In the genomic region with DNA sequence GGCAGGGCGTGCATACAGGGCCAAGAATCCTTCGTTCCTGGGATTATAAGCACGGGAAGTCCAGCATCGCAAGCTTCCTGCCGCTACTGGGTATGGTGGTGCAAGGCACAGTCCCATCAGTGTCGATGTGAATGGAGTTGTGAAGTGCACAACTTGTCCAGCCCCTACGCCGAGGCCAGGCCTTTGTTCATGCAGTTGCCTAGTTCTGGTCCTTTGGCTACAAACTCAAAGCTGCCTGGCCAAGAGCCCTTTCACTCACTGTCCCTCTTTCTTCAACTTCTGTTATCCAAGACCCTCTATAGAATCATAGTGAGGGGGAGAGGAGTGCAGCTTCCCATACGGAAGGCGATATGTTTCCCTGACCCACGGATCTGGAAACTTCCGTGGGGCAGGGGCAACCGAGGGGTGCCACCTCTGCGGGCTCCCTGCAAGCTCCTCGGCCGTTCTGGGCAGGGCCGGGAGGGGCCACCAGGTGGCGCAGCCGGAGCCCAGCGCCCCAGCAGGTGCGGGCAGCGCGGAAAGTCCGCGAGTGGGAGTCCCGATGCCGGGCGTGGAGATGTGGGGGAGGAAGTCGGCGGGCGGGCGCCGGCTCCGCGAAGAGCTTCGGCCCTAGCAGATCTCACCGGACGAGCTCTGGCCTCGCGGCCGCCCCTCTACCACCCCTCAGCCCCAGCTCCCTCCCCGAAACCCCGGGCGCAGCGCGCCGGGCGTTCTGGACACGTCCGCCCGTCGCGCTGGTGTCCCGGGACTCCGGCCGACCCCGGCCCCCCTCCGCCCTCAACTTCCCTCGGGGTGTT, we compare ENCODE assay signal across 8 cellular contexts. TPM values are rescaled to one million over a fixed set of nuclear protein-coding genes. Genes with fewer than 3 reads are reported as not detected.
DNase-seq lines count a peak whose midpoint lies in the region; ATAC-seq and TF ChIP-seq lines count a peak whose summit lies in the region.

No MANE protein-coding gene starts in this region.

- no peak for TF ChIP-seq POLR2A in sigmoid colon (IDR thresholded peaks at IDR 0.05)

- H3K9me3 Mint-ChIP-seq in Calu3 (ENCODE audit: low read depth, unreplicated experiment) = no peaks in the 10 kb centered on the region

- H3K27ac ChIP-seq in sigmoid colon = peak overlapping the region in 1 of 4 donors; percentile 10

- H3K4me1 ChIP-seq in sigmoid colon = peaks cover 0 to 15% (median 14%) of the 10 kb centered on the region in 4 donors

- intact Hi-C loops in Calu3 (cut with micrococcal nuclease; ENCODE audit: unreplicated experiment) (loop anchor here (1.0 to 5.0 kb wide), 2 partner anchors 83 to 118 kb away; no protein-coding TSS in a partner anchor), sigmoid colon (cut with DNase I) (loop anchor here (5.0 kb wide), 1 partner anchor 118 kb away; no protein-coding TSS in a partner anchor)

- TF ChIP-seq CTCF in Calu3 (IDR thresholded peaks at IDR 0.05; ENCODE audit: unreplicated experiment) (peak; percentile 63), sigmoid colon (IDR thresholded peaks at IDR 0.05) (peak; percentile 20 to 76 (median 54))

- peak; percentile 56 for ATAC-seq in GM21360 (IDR thresholded peaks at IDR 0.05; ENCODE audit: unreplicated experiment)

- H3K36me3 Mint-ChIP-seq in Calu3 (ENCODE audit: insufficient read depth, unreplicated experiment) = peaks cover 13% of the 10 kb centered on the region

- CTCF ChIA-PET in Calu3 (lab: Charles Lee) = interaction anchor here (0.6 to 1.5 kb wide), 14 partner anchors 8 to 310 kb away, joined by 3 to 20 read pairs (median 4); no protein-coding TSS in a partner anchor

- H3K4me1 Mint-ChIP-seq in Calu3 (ENCODE audit: low read depth, unreplicated experiment) = peaks cover 9% of the 10 kb centered on the region

- 8 to 9% methylated on average over 59 of the region's 59 CpGs for WGBS in sigmoid colon, 2 donors

- no peaks in the 10 kb centered on the region for H3K27me3 Mint-ChIP-seq in Calu3 (ENCODE audit: unreplicated experiment)

- peak; percentile 82 for DNase-seq in Calu3
- DNase-seq in HT1080 (ENCODE audit: low read depth) = peak; percentile 10
- peak; percentile 72 for DNase-seq in T follicular helper cell (ENCODE audit: low read depth)
- DNase-seq in amniotic epithelial cell (ENCODE audit: low read depth) = peak; percentile 42
- peak; percentile 37 to 69 for DNase-seq in hippocampal formation (lab: John Stamatoyannopoulos, UW)
- no peak for DNase-seq in sigmoid colon
- DNase-seq in dedifferentiated amniotic fluid mesenchymal stem cell (ENCODE audit: extremely low spot score) = no peak

- H3K4me3 ChIP-seq in sigmoid colon = peak overlapping the region; percentile 33 to 68 (median 55)

- H3K27me3 ChIP-seq in sigmoid colon = peaks cover 0 to 25% (median 22%) of the 10 kb centered on the region in 3 donors

- no TSS peak for BruUV-seq in Calu3 (replicated peaks; lab: Mats Ljungman, UMichigan)

- peak overlapping the region; percentile 77 for H3K4me3 Mint-ChIP-seq in Calu3 (ENCODE audit: low read depth, unreplicated experiment)

- no peaks in the 10 kb centered on the region for H3K9me3 ChIP-seq in sigmoid colon

- H3K27ac Mint-ChIP-seq in Calu3 (ENCODE audit: unreplicated experiment) = no peak overlapping the region

- H3K36me3 ChIP-seq in sigmoid colon = no peaks in the 10 kb centered on the region

- no peak for TF ChIP-seq EP300 in sigmoid colon (IDR thresholded peaks at IDR 0.05)

RNA-seq across cellular contexts. Expression of a gene that starts 0.7 kb away (rescaled TPM):
- total RNA-seq in Calu3 (2022) (9.0 and 15.1 TPM in 2 replicates), sigmoid colon (under 1 TPM in 3 of 4 donors, not detected in 1; 0.33 to 0.71 (median 0.54) TPM)
- total RNA-seq in HT1080 (2014; rRNA removed; shearing (Covaris generic)) = 0.13 and 0.53 TPM in 2 replicates
- polyA plus RNA-seq in HT1080 (2015; cell fraction: cytosol; rRNA removed) = 0.09 and 0.14 TPM in 2 replicates
- 0.08 and 0.12 TPM in 2 replicates for polyA plus RNA-seq in HT1080 (2015; cell fraction: nucleus; rRNA removed)
- 1 to 10 TPM in 2 of 3 donors, not detected in 1; 1.2 to 3.6 TPM for polyA plus RNA-seq in sigmoid colon

Comparison
In these comparisons a context has a peak if more than half of its experiments do, and no peak if none do; other contexts are left out.
1. DNase-seq: peak in Calu3 (single experiment), HT1080 (single experiment), T follicular helper cell (single experiment), amniotic epithelial cell (single experiment) and hippocampal formation (2 of 2); none in sigmoid colon (single experiment) and dedifferentiated amniotic fluid mesenchymal stem cell (single experiment).